In genomic region chr12:120258323-120258896, GRCh38 we compare ENCODE assay signal across 13 cellular contexts. TPM values are rescaled to one million over a fixed set of nuclear protein-coding genes. Genes with fewer than 3 reads are reported as not detected.
DNase-seq lines count a peak whose midpoint lies in the region; ATAC-seq and TF ChIP-seq lines count a peak whose summit lies in the region.
"Had no signal": no experiment of that assay in that cellular context is flagged by ENCODE, and none has a peak within 500 bp of the region (broad histone marks: within the 10 kb centered on the region; RNA-seq: fewer than 3 reads in every experiment).

No MANE protein-coding gene starts in this region.

- H3K9me3 Mint-ChIP-seq in central memory CD8-positive, alpha-beta T cell = no peaks in the 10 kb centered on the region
- no peaks in the 10 kb centered on the region for H3K9me3 Mint-ChIP-seq in natural killer cell

- peaks cover 88% of the 10 kb centered on the region for H3K4me1 Mint-ChIP-seq in central memory CD8-positive, alpha-beta T cell
- H3K4me1 Mint-ChIP-seq in natural killer cell = peaks cover 89 to 90% of the 10 kb centered on the region in 2 donors

- ATAC-seq in heart right ventricle (no peak), natural killer cell (no peak), upper lobe of right lung (no peak)
- no peak for ATAC-seq in central memory CD8-positive, alpha-beta T cell (replicated peaks; ENCODE audit: extremely low read depth, poor library complexity, severe bottlenecking)

- H3K4me3 Mint-ChIP-seq in central memory CD8-positive, alpha-beta T cell = peak overlapping the region; percentile 56
- H3K4me3 Mint-ChIP-seq in natural killer cell = peak overlapping the region; percentile 81

- no peaks in the 10 kb centered on the region for H3K27me3 ChIP-seq in heart right ventricle
- H3K27me3 ChIP-seq in upper lobe of right lung = no peaks in the 10 kb centered on the region
- no peaks in the 10 kb centered on the region for H3K27me3 ChIP-seq in brain microvascular endothelial cell (replicated peaks)
- H3K27me3 ChIP-seq: BE2C had no signal

- peaks cover 33% of the 10 kb centered on the region for H3K36me3 Mint-ChIP-seq in central memory CD8-positive, alpha-beta T cell (ENCODE audit: insufficient read depth)
- peaks cover 17% of the 10 kb centered on the region for H3K36me3 Mint-ChIP-seq in natural killer cell

- H3K27ac ChIP-seq in heart right ventricle = peak overlapping the region; percentile 49 to 92 (median 86)
- peak overlapping the region; percentile 81 for H3K27ac ChIP-seq in upper lobe of right lung
- H3K27ac ChIP-seq in brain microvascular endothelial cell = no peak overlapping the region

- peaks cover 55 to 100% (median 98%) of the 10 kb centered on the region in 9 donors for H3K4me1 ChIP-seq in heart right ventricle
- H3K4me1 ChIP-seq in upper lobe of right lung = peaks cover 71% of the 10 kb centered on the region

- H3K27ac Mint-ChIP-seq in central memory CD8-positive, alpha-beta T cell (ENCODE audit: low read depth) = peak overlapping the region; percentile 22
- H3K27ac Mint-ChIP-seq in natural killer cell = peak overlapping the region; percentile 89 to 94

- WGBS in heart right ventricle, 2 donors = 88 to 94% methylated on average over 5 of the region's 5 CpGs

- DNase-seq in heart right ventricle (no peak), cardiac septum (ENCODE audit: low spot score) (no peak), natural killer cell (no peak), upper lobe of right lung (no peak), NCI-H2029 (lab: John Stamatoyannopoulos, UW) (no peak), amniotic stem cell (lab: John Stamatoyannopoulos, UW) (no peak), brain microvascular endothelial cell (no peak)
- no peak for DNase-seq in central memory CD8-positive, alpha-beta T cell (ENCODE audit: low spot score in 2 of 2)
- DNase-seq: activated effector memory CD4-positive, alpha-beta T cell treated with Interleukin-2 at 50 U/mL for 16 hours; BE2C; midbrain; NCI-H2107; stimulated activated CD4-positive, alpha-beta T cell treated with anti-CD3 and anti-CD28 coated beads, Interleukin-12 subunit alpha, Interleukin-12 subunit beta, amount 100 ng/mL, for 4 hours had no signal

- in situ Hi-C loops in brain microvascular endothelial cell (cut with HindIII; ENCODE audit: low pct_ligation_motif_present, low sequenced_read_pairs) = no loop called here

- intact Hi-C loops in heart right ventricle (cut with DNase I) (no loop called here), cardiac septum (cut with DNase I) (no loop called here), natural killer cell (cut with micrococcal nuclease) (no loop called here), upper lobe of right lung (cut with DNase I) (no loop called here)

- no peak for TF ChIP-seq CTCF in heart right ventricle (IDR thresholded peaks at IDR 0.05)
- TF ChIP-seq CTCF in natural killer cell (IDR thresholded peaks at IDR 0.05) = no peak
- TF ChIP-seq CTCF in upper lobe of right lung (IDR thresholded peaks at IDR 0.05) = no peak
- no peak for TF ChIP-seq CTCF in brain microvascular endothelial cell (IDR thresholded peaks at IDR 0.05; ENCODE audit: low read depth, low read length, missing control alignments)

- no peak overlapping the region for H3K4me3 ChIP-seq in heart right ventricle
- H3K4me3 ChIP-seq in upper lobe of right lung = no peak overlapping the region
- no peak overlapping the region for H3K4me3 ChIP-seq in brain microvascular endothelial cell (ENCODE audit: low read depth, low read length)

- H3K9me3 ChIP-seq in heart right ventricle (no peaks in the 10 kb centered on the region), upper lobe of right lung (no peaks in the 10 kb centered on the region)
- H3K9me3 ChIP-seq: BE2C had no signal

- peaks cover 0 to 28% (median 0%) of the 10 kb centered on the region in 9 donors for H3K36me3 ChIP-seq in heart right ventricle
- H3K36me3 ChIP-seq in upper lobe of right lung = no peaks in the 10 kb centered on the region
- peaks cover 18% of the 10 kb centered on the region for H3K36me3 ChIP-seq in brain microvascular endothelial cell (replicated peaks)
- H3K36me3 ChIP-seq: BE2C had no signal

- no peaks in the 10 kb centered on the region for H3K27me3 Mint-ChIP-seq in central memory CD8-positive, alpha-beta T cell
- no peaks in the 10 kb centered on the region for H3K27me3 Mint-ChIP-seq in natural killer cell (ENCODE audit: low read depth in 2 of 2)

RNA-seq across cellular contexts. Expression of gene PXN, which starts 7.1 kb away (rescaled TPM):
- 10 to 100 TPM; 52.0 to 83.7 (median 63.3) TPM for total RNA-seq in heart right ventricle
- polyA plus RNA-seq in heart right ventricle = 100 to 1,000 TPM in 1 of 2 donors, 10 to 100 TPM in 1; 41.2 to 123 TPM
- 73.8 TPM for total RNA-seq in cardiac septum
- total RNA-seq in natural killer cell = 100 to 1,000 TPM; 436 to 504 (median 478) TPM
- total RNA-seq in upper lobe of right lung = 105 TPM

RNA-seq across cellular contexts. Expression of gene RNU4-2, which starts 33.3 kb away (rescaled TPM):
- total RNA-seq in heart right ventricle = over 10,000 TPM in 7 of 10 donors, 1,000 to 10,000 TPM in 3; 5,348 to 18,425 (median 10,263) TPM
- not detected for polyA plus RNA-seq in heart right ventricle
- total RNA-seq in cardiac septum = 27,323 TPM
- total RNA-seq in natural killer cell = over 10,000 TPM; 12,095 to 13,816 (median 12,822) TPM
- 14,226 TPM for total RNA-seq in upper lobe of right lung

RNA-seq across cellular contexts. Expression of gene RNU4-1, which starts 34.6 kb away (rescaled TPM):
- total RNA-seq in heart right ventricle = 1,000 to 10,000 TPM in 6 of 10 donors, 100 to 1,000 TPM in 4; 426 to 3,423 (median 1,870) TPM
- polyA plus RNA-seq in heart right ventricle = not detected
- 3,560 TPM for total RNA-seq in cardiac septum
- total RNA-seq in natural killer cell = 1,000 to 10,000 TPM in 2 of 3 donors, 100 to 1,000 TPM in 1; 768 to 1,610 (median 1,101) TPM
- total RNA-seq in upper lobe of right lung = 2,477 TPM

RNA-seq across cellular contexts. Expression of gene SIRT4, which starts 43.7 kb away (rescaled TPM):
- 1 to 10 TPM; 3.7 to 9.0 (median 4.7) TPM for total RNA-seq in heart right ventricle
- 1 to 10 TPM; 2.8 to 6.2 TPM for polyA plus RNA-seq in heart right ventricle
- total RNA-seq in cardiac septum = 2.4 TPM
- total RNA-seq in natural killer cell = 1 to 10 TPM; 2.0 to 2.1 (median 2.1) TPM
- 2.4 TPM for total RNA-seq in upper lobe of right lung

RNA-seq across cellular contexts. Expression of gene RPLP0, which starts 57.5 kb away (rescaled TPM):
- total RNA-seq in heart right ventricle (1,000 to 10,000 TPM in 1 of 10 donors, 100 to 1,000 TPM in 9; 578 to 1,255 (median 694) TPM), cardiac septum (594 TPM), natural killer cell (100 to 1,000 TPM; 587 to 791 (median 689) TPM), upper lobe of right lung (1,192 TPM)
- polyA plus RNA-seq in heart right ventricle = 1,000 to 10,000 TPM in 1 of 2 donors, 100 to 1,000 TPM in 1; 852 to 3,129 TPM
